Comparison of ENCODE assay signal across 15 cellular contexts in genomic region chr12:67077617-67078016, GRCh38.
DNase-seq lines count a peak whose midpoint lies in the region; ATAC-seq and TF ChIP-seq lines count a peak whose summit lies in the region.
"Had no signal": no experiment of that assay in that cellular context is flagged by ENCODE, and none has a peak within 500 bp of the region (broad histone marks: within the 10 kb centered on the region; RNA-seq: fewer than 3 reads in every experiment).

No MANE protein-coding gene starts in this region.

- 88% methylated on average over 1 of the region's 1 CpG for WGBS in smooth muscle cell (ENCODE audit: low lambda C conversion rate)

- peaks cover 10% of the 10 kb centered on the region for H3K27me3 Mint-ChIP-seq in activated T-cell treated with anti-CD3 and anti-CD28 coated beads, Interleukin-2, amount 50 U/mL, for 4 hours (ENCODE audit: low read depth)

- TF ChIP-seq CTCF in smooth muscle cell (IDR thresholded peaks at IDR 0.05; ENCODE audit: borderline replicate concordance, insufficient read depth, poor library complexity, severe bottlenecking), result no peak
- no peak for TF ChIP-seq CTCF in upper lobe of right lung (IDR thresholded peaks at IDR 0.05)

- H3K4me1 Mint-ChIP-seq in activated T-cell treated with anti-CD3 and anti-CD28 coated beads, Interleukin-2, amount 50 U/mL, for 4 hours (ENCODE audit: low read depth), result peaks cover 5% of the 10 kb centered on the region
- H3K4me1 Mint-ChIP-seq: naive thymus-derived CD4-positive, alpha-beta T cell had no signal

- no peak overlapping the region for H3K9ac ChIP-seq in smooth muscle cell (ENCODE audit: low read depth)

- H3K36me3 ChIP-seq in smooth muscle cell (ENCODE audit: low read depth) (no peaks in the 10 kb centered on the region), upper lobe of right lung (no peaks in the 10 kb centered on the region)

- peak overlapping the region; percentile 59 for H3K4me2 ChIP-seq in smooth muscle cell

- H3K9me3 ChIP-seq in smooth muscle cell (replicated peaks; ENCODE audit: low read depth) (no peaks in the 10 kb centered on the region), upper lobe of right lung (no peaks in the 10 kb centered on the region)
- H3K9me3 ChIP-seq: Caco-2, psoas muscle had no signal

- intact Hi-C loops in upper lobe of right lung (cut with DNase I), result no loop called here
- intact Hi-C loops in left ventricle myocardium superior (cut with micrococcal nuclease), result no loop called here

- peaks cover 34% of the 10 kb centered on the region for H3K27me3 ChIP-seq in smooth muscle cell (ENCODE audit: low read depth)
- no peaks in the 10 kb centered on the region for H3K27me3 ChIP-seq in upper lobe of right lung

- ATAC-seq in activated T-cell treated with anti-CD3 and anti-CD28 coated beads, Interleukin-2, amount 50 U/mL, for 4 hours, result peak; percentile 73 to 88
- ATAC-seq in esophagus mucosa, result peak; percentile 61
- no peak for ATAC-seq in HG02840 (IDR thresholded peaks at IDR 0.05; ENCODE audit: low FRiP score, unreplicated experiment)
- no peak for ATAC-seq in upper lobe of right lung
- no peak for ATAC-seq in left ventricle myocardium superior
- ATAC-seq: naive thymus-derived CD4-positive, alpha-beta T cell; psoas muscle; WTC11 had no signal

- no peak for DNase-seq in activated T-cell treated with anti-CD3 and anti-CD28 coated beads, Interleukin-2, amount 50 U/mL, for 4 hours
- no peak for DNase-seq in activated T-cell treated with anti-CD3 and anti-CD28 coated beads, Interleukin-2, amount 50 U/mL, for 1 hour
- DNase-seq in RKO (ENCODE audit: low spot score) (peak; percentile 20), smooth muscle cell (lab: John Stamatoyannopoulos, UW; ENCODE audit: unreplicated experiment) (no peak), upper lobe of right lung (no peak), left ventricle myocardium superior (no peak)
- DNase-seq: Caco-2; Karpas-422; naive thymus-derived CD4-positive, alpha-beta T cell; NCI-H510A; psoas muscle had no signal

- H3K9me3 Mint-ChIP-seq in activated T-cell treated with anti-CD3 and anti-CD28 coated beads, Interleukin-2, amount 50 U/mL, for 4 hours, result no peaks in the 10 kb centered on the region
- H3K9me3 Mint-ChIP-seq: WTC11 had no signal

- H3F3A ChIP-seq in smooth muscle cell (ENCODE audit: low read depth), result no peaks in the 10 kb centered on the region

- no peaks in the 10 kb centered on the region for H3K79me2 ChIP-seq in smooth muscle cell (ENCODE audit: low read depth)

- no peak overlapping the region for H3K4me3 Mint-ChIP-seq in activated T-cell treated with anti-CD3 and anti-CD28 coated beads, Interleukin-2, amount 50 U/mL, for 4 hours
- H3K4me3 Mint-ChIP-seq: activated naive CD8-positive, alpha-beta T cell; naive thymus-derived CD4-positive, alpha-beta T cell; WTC11 had no signal

- H3K36me3 Mint-ChIP-seq in activated T-cell treated with anti-CD3 and anti-CD28 coated beads, Interleukin-2, amount 50 U/mL, for 4 hours (ENCODE audit: insufficient read depth), result no peaks in the 10 kb centered on the region
- H3K36me3 Mint-ChIP-seq: activated naive CD8-positive, alpha-beta T cell; naive thymus-derived CD4-positive, alpha-beta T cell; WTC11 had no signal

- H4K20me1 ChIP-seq in smooth muscle cell (ENCODE audit: low read depth), result no peaks in the 10 kb centered on the region

- peak overlapping the region; percentile 18 for H3K27ac ChIP-seq in smooth muscle cell (ENCODE audit: low read depth)
- H3K27ac ChIP-seq in upper lobe of right lung, result no peak overlapping the region
- H3K27ac ChIP-seq: psoas muscle had no signal

- H2AFZ ChIP-seq in smooth muscle cell (ENCODE audit: low read depth), result no peak overlapping the region

- H3K4me1 ChIP-seq in smooth muscle cell (ENCODE audit: low read depth) (peaks cover 9% of the 10 kb centered on the region), upper lobe of right lung (no peaks in the 10 kb centered on the region)
- H3K4me1 ChIP-seq: Caco-2, psoas muscle had no signal

- H3K4me3 ChIP-seq in smooth muscle cell, result no peak overlapping the region
- H3K4me3 ChIP-seq in upper lobe of right lung, result no peak overlapping the region
- H3K4me3 ChIP-seq: psoas muscle had no signal

Comparison
In these comparisons a context has a peak if more than half of its experiments do, and no peak if none do; other contexts are left out.
1. ATAC-seq: peak in activated T-cell treated with anti-CD3 and anti-CD28 coated beads, Interleukin-2, amount 50 U/mL, for 4 hours (2 of 2) and esophagus mucosa (single experiment); none in HG02840 (single experiment), upper lobe of right lung (single experiment) and left ventricle myocardium superior (single experiment).